20 cellular contexts compared by ENCODE assay signal in genomic region chr22:24159650-24160049, GRCh38. TPM values are rescaled to one million over a fixed set of nuclear protein-coding genes. Genes with fewer than 3 reads are reported as not detected.
DNase-seq lines count a peak whose midpoint lies in the region; ATAC-seq lines count a peak whose summit lies in the region.
"Had no signal": no experiment of that assay in that cellular context is flagged by ENCODE, and none has a peak within 500 bp of the region (broad histone marks: within the 10 kb centered on the region; RNA-seq: fewer than 3 reads in every experiment).

No MANE protein-coding gene starts in this region.

- CTCF ChIA-PET in activated CD4-positive, alpha-beta memory T cell treated with anti-CD3 and anti-CD28 coated beads for 36 hours (lab: Charles Lee) = interaction anchor here (8.0 kb wide), 1 partner anchor 18 kb away, joined by 102 read pairs; the partner anchor contains the start of gene SUSD2
- CTCF ChIA-PET in activated CD4-positive, alpha-beta memory T cell treated with anti-CD3 and anti-CD28 coated beads, Interleukin-2, amount 10 ng/mL, durations not matched to agents 7 days and 5 days (lab: Charles Lee) = no interaction called here

- no peak for ATAC-seq in effector memory CD8-positive, alpha-beta T cell (replicated peaks)
- ATAC-seq in stimulated activated naive B cell treated with anti-CD40 and anti-IgM and Interleukin-4, amounts not matched to agents 10 μg/mL and 1 μg/mL and 100 μg/mL, for 72 hours (replicated peaks) = no peak
- ATAC-seq in left lobe of liver (no peak), HG03095 (IDR thresholded peaks at IDR 0.05; ENCODE audit: unreplicated experiment) (no peak)
- ATAC-seq: activated T-cell treated with anti-CD3 and anti-CD28 coated beads, Interleukin-2, amount 50 U/mL, for 4 hours; K562; lower lobe of right lung; right lobe of liver had no signal

- H3K27ac Mint-ChIP-seq in activated CD4-positive, alpha-beta memory T cell treated with anti-CD3 and anti-CD28 coated beads for 36 hours = peak overlapping the region; percentile 23
- H3K27ac Mint-ChIP-seq in activated CD4-positive, alpha-beta memory T cell treated with anti-CD3 and anti-CD28 coated beads, Interleukin-2, amount 10 ng/mL, durations not matched to agents 7 days and 5 days = no peak overlapping the region
- peak overlapping the region; percentile 79 to 83 for H3K27ac Mint-ChIP-seq in effector memory CD8-positive, alpha-beta T cell
- H3K27ac Mint-ChIP-seq in stimulated activated naive B cell treated with anti-CD40 and anti-IgM and Interleukin-4, amounts not matched to agents 10 μg/mL and 1 μg/mL and 100 μg/mL, for 72 hours = peak overlapping the region; percentile 83
- H3K27ac Mint-ChIP-seq: type B pancreatic cell had no signal

- H3K4me1 Mint-ChIP-seq in activated CD4-positive, alpha-beta memory T cell treated with anti-CD3 and anti-CD28 coated beads for 36 hours (ENCODE audit: low read depth) = peaks cover 38% of the 10 kb centered on the region
- H3K4me1 Mint-ChIP-seq in activated CD4-positive, alpha-beta memory T cell treated with anti-CD3 and anti-CD28 coated beads, Interleukin-2, amount 10 ng/mL, durations not matched to agents 7 days and 5 days = peaks cover 43% of the 10 kb centered on the region
- peaks cover 49 to 61% of the 10 kb centered on the region in 2 donors for H3K4me1 Mint-ChIP-seq in effector memory CD8-positive, alpha-beta T cell (ENCODE audit: low read depth in 2 of 2)
- H3K4me1 Mint-ChIP-seq in stimulated activated naive B cell treated with anti-CD40 and anti-IgM and Interleukin-4, amounts not matched to agents 10 μg/mL and 1 μg/mL and 100 μg/mL, for 72 hours = peaks cover 42 to 78% of the 10 kb centered on the region in 2 donors

- H3K27me3 Mint-ChIP-seq in activated CD4-positive, alpha-beta memory T cell treated with anti-CD3 and anti-CD28 coated beads for 36 hours = no peaks in the 10 kb centered on the region
- no peaks in the 10 kb centered on the region for H3K27me3 Mint-ChIP-seq in activated CD4-positive, alpha-beta memory T cell treated with anti-CD3 and anti-CD28 coated beads, Interleukin-2, amount 10 ng/mL, durations not matched to agents 7 days and 5 days
- H3K27me3 Mint-ChIP-seq in effector memory CD8-positive, alpha-beta T cell = no peaks in the 10 kb centered on the region
- H3K27me3 Mint-ChIP-seq in stimulated activated naive B cell treated with anti-CD40 and anti-IgM and Interleukin-4, amounts not matched to agents 10 μg/mL and 1 μg/mL and 100 μg/mL, for 72 hours = no peaks in the 10 kb centered on the region

- no peak for DNase-seq in activated CD4-positive, alpha-beta memory T cell treated with anti-CD3 and anti-CD28 coated beads for 36 hours
- no peak for DNase-seq in activated CD4-positive, alpha-beta memory T cell treated with anti-CD3 and anti-CD28 coated beads, Interleukin-2, amount 10 ng/mL, durations not matched to agents 7 days and 5 days
- DNase-seq in EL = peak; percentile 8
- DNase-seq in effector memory CD8-positive, alpha-beta T cell = no peak
- no peak for DNase-seq in stimulated activated naive B cell treated with anti-CD40 and anti-IgM and Interleukin-4, amounts not matched to agents 10 μg/mL and 1 μg/mL and 100 μg/mL, for 72 hours
- no peak for DNase-seq in left lobe of liver (ENCODE audit: low spot score)
- no peak for DNase-seq in HUDEP-2 (lab: John Stamatoyannopoulos, UW; ENCODE audit: unreplicated experiment in 76 of 76)
- DNase-seq: activated CD4-positive, alpha-beta T cell treated with anti-CD3 and anti-CD28 coated beads for 48 hours; activated T-cell treated with anti-CD3 and anti-CD28 coated beads, Interleukin-2, amount 50 U/mL, for 4 hours; adrenal gland; central memory CD4-positive, alpha-beta T cell; DMS 273 treated with DMSO at 0.1 percent for 48 hours; lower lobe of right lung; NCI-H446; right lobe of liver; SIG-M5; stimulated activated CD4-positive, alpha-beta T cell treated with anti-CD3 and anti-CD28 coated beads, Interleukin-2, amount 100 ng/mL, for 48 hours had no signal

- peaks cover 4% of the 10 kb centered on the region for H3K36me3 Mint-ChIP-seq in activated CD4-positive, alpha-beta memory T cell treated with anti-CD3 and anti-CD28 coated beads for 36 hours
- peaks cover 9% of the 10 kb centered on the region for H3K36me3 Mint-ChIP-seq in activated CD4-positive, alpha-beta memory T cell treated with anti-CD3 and anti-CD28 coated beads, Interleukin-2, amount 10 ng/mL, durations not matched to agents 7 days and 5 days (ENCODE audit: low read depth)
- peaks cover 53% of the 10 kb centered on the region for H3K36me3 Mint-ChIP-seq in effector memory CD8-positive, alpha-beta T cell (ENCODE audit: insufficient read depth)
- peaks cover 19 to 21% of the 10 kb centered on the region in 2 donors for H3K36me3 Mint-ChIP-seq in stimulated activated naive B cell treated with anti-CD40 and anti-IgM and Interleukin-4, amounts not matched to agents 10 μg/mL and 1 μg/mL and 100 μg/mL, for 72 hours
- H3K36me3 Mint-ChIP-seq: type B pancreatic cell had no signal

- intact Hi-C loops in activated CD4-positive, alpha-beta memory T cell treated with anti-CD3 and anti-CD28 coated beads for 36 hours (cut with micrococcal nuclease) = loop anchor here (10.0 kb wide), 2 partner anchors 175 to 265 kb away; partner anchors contain the start of genes GSTT2 and MIF

- no peaks in the 10 kb centered on the region for H3K9me3 Mint-ChIP-seq in activated CD4-positive, alpha-beta memory T cell treated with anti-CD3 and anti-CD28 coated beads for 36 hours
- no peaks in the 10 kb centered on the region for H3K9me3 Mint-ChIP-seq in activated CD4-positive, alpha-beta memory T cell treated with anti-CD3 and anti-CD28 coated beads, Interleukin-2, amount 10 ng/mL, durations not matched to agents 7 days and 5 days
- no peaks in the 10 kb centered on the region for H3K9me3 Mint-ChIP-seq in effector memory CD8-positive, alpha-beta T cell
- H3K9me3 Mint-ChIP-seq in stimulated activated naive B cell treated with anti-CD40 and anti-IgM and Interleukin-4, amounts not matched to agents 10 μg/mL and 1 μg/mL and 100 μg/mL, for 72 hours = no peaks in the 10 kb centered on the region
- H3K9me3 Mint-ChIP-seq: activated T-cell treated with anti-CD3 and anti-CD28 coated beads, Interleukin-2, amount 50 U/mL, for 4 hours; type B pancreatic cell had no signal

- POLR2A ChIA-PET in activated CD4-positive, alpha-beta memory T cell treated with anti-CD3 and anti-CD28 coated beads for 36 hours (lab: Charles Lee) = no interaction called here
- POLR2A ChIA-PET in activated CD4-positive, alpha-beta memory T cell treated with anti-CD3 and anti-CD28 coated beads, Interleukin-2, amount 10 ng/mL, durations not matched to agents 7 days and 5 days (lab: Charles Lee) = interaction anchor here (3.9 kb wide), 1 partner anchor 266 kb away, joined by 15 read pairs; the partner anchor contains the start of gene MIF

- H3K4me3 Mint-ChIP-seq in activated CD4-positive, alpha-beta memory T cell treated with anti-CD3 and anti-CD28 coated beads for 36 hours = no peak overlapping the region
- H3K4me3 Mint-ChIP-seq in activated CD4-positive, alpha-beta memory T cell treated with anti-CD3 and anti-CD28 coated beads, Interleukin-2, amount 10 ng/mL, durations not matched to agents 7 days and 5 days = no peak overlapping the region
- H3K4me3 Mint-ChIP-seq in effector memory CD8-positive, alpha-beta T cell = peak overlapping the region; percentile 60 to 63
- no peak overlapping the region for H3K4me3 Mint-ChIP-seq in stimulated activated naive B cell treated with anti-CD40 and anti-IgM and Interleukin-4, amounts not matched to agents 10 μg/mL and 1 μg/mL and 100 μg/mL, for 72 hours
- H3K4me3 Mint-ChIP-seq: activated T-cell treated with anti-CD3 and anti-CD28 coated beads, Interleukin-2, amount 50 U/mL, for 4 hours; type B pancreatic cell had no signal

RNA-seq across cellular contexts. Expression of gene SUSD2, which starts 21.6 kb away (rescaled TPM):
- under 1 TPM; 0.19 to 0.22 TPM for total RNA-seq in activated CD4-positive, alpha-beta memory T cell treated with anti-CD3 and anti-CD28 coated beads for 36 hours
- under 1 TPM; 0.23 to 0.63 TPM for total RNA-seq in activated CD4-positive, alpha-beta memory T cell treated with anti-CD3 and anti-CD28 coated beads, Interleukin-2, amount 10 ng/mL, durations not matched to agents 7 days and 5 days
- total RNA-seq in left lobe of liver = 1.4 TPM

Comparison
In these comparisons a context has a peak if more than half of its experiments do, and no peak if none do; other contexts are left out.
1. H3K4me3 Mint-ChIP-seq: peak in effector memory CD8-positive, alpha-beta T cell (2 of 2); none in activated CD4-positive, alpha-beta memory T cell treated with anti-CD3 and anti-CD28 coated beads for 36 hours (single experiment), activated CD4-positive, alpha-beta memory T cell treated with anti-CD3 and anti-CD28 coated beads, Interleukin-2, amount 10 ng/mL, durations not matched to agents 7 days and 5 days (single experiment) and stimulated activated naive B cell treated with anti-CD40 and anti-IgM and Interleukin-4, amounts not matched to agents 10 μg/mL and 1 μg/mL and 100 μg/mL, for 72 hours (0 of 2).